Comparison of ENCODE assay signal across 7 cellular contexts in the genomic region with DNA sequence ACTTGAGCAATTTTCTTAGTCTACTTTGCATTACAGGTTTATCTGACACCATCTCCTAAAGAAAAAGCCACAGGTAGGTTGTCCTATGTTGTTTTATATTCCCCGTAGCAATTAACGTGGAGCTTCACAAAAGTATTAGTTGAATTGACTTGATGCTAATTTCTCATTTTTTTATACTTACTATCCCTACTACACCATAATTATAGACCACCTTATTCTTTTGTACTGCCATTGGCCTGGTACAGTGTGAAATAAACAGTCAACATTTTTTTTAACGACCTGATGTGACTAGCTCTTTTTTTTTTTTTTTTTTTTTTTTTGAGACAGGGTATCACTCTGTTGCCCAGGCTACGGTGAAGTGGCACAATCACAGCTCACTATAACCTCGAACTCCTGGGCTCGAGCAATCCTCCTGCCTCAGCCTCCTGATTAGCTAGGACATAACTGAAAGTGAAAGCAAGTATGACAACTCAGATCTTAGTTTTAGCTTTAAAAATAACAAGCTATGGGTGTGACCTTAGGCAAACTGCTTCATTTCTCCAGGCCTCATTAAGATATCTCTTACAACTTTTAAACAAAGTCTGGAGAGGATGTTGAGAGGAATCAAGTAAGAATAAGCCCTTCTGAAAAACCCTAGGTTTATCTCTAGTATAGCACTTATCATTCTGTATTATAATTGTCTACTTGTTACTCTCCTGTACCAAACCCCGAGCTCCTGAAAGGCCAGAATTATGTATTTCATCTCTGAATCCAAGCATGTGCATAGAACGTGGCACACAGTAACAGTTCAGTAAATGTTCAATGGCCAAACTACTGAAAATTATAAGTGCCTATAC. TPM values are rescaled to one million over a fixed set of nuclear protein-coding genes. Genes with fewer than 3 reads are reported as not detected.
DNase-seq lines count a peak whose midpoint lies in the region; ATAC-seq, FAIRE-seq and TF ChIP-seq lines count a peak whose summit lies in the region.

No MANE protein-coding gene starts in this region.

- no peaks in the 10 kb centered on the region for H3K9me3 Mint-ChIP-seq in activated B cell treated with CpG ODN at 0.5 μM for 24 hours

- peaks cover 96% of the 10 kb centered on the region for H3K79me2 ChIP-seq in endothelial cell of umbilical vein (ENCODE audit: control insufficient read depth, insufficient read depth, low read length)

- dilution Hi-C loops in endothelial cell of umbilical vein (cut with MboI; ENCODE audit: extremely low pct_ligation_motif_present, low sequenced_read_pairs), result no loop called here

- TF ChIP-seq CTCF in activated B cell treated with CpG ODN at 0.5 μM for 24 hours (IDR thresholded peaks at IDR 0.05) (no peak), endothelial cell of umbilical vein (IDR thresholded peaks at IDR 0.05; ENCODE audit: extremely low read depth in 1 of 2, insufficient read depth in 1 of 2, low read depth in 1 of 2, low read length in 2 of 2) (no peak), BE2C (IDR thresholded peaks at IDR 0.05; ENCODE audit: low read depth, low read length) (no peak), GM20000 (IDR thresholded peaks at IDR 0.05; ENCODE audit: extremely low read depth, missing control alignments) (no peak)

- FAIRE-seq in endothelial cell of umbilical vein (lab: Jason Lieb, UNC), result no peak

- intact Hi-C loops in activated B cell treated with CpG ODN at 0.5 μM for 24 hours (cut with micrococcal nuclease), result no loop called here
- intact Hi-C loops in endothelial cell of umbilical vein (cut with micrococcal nuclease), result no loop called here

- peaks cover 15% of the 10 kb centered on the region for H4K20me1 ChIP-seq in endothelial cell of umbilical vein (replicated peaks; ENCODE audit: control insufficient read depth, extremely low read depth, insufficient read depth, low read length)

- no peaks in the 10 kb centered on the region for H3K9me3 ChIP-seq in KOPT-K1 (ENCODE audit: insufficient read depth, low read length, poor library complexity, severe bottlenecking)
- H3K9me3 ChIP-seq in endothelial cell of umbilical vein (replicated peaks; ENCODE audit: control insufficient read depth, insufficient read depth, low read length), result no peaks in the 10 kb centered on the region
- no peaks in the 10 kb centered on the region for H3K9me3 ChIP-seq in BE2C

- H3K27ac Mint-ChIP-seq in activated B cell treated with CpG ODN at 0.5 μM for 24 hours, result no peak overlapping the region

- H2AFZ ChIP-seq in endothelial cell of umbilical vein (ENCODE audit: low read depth, low read length), result no peak overlapping the region

- H3K36me3 Mint-ChIP-seq in activated B cell treated with CpG ODN at 0.5 μM for 24 hours (ENCODE audit: low read depth), result no peaks in the 10 kb centered on the region

- DNase-seq in activated B cell treated with CpG ODN at 0.5 μM for 24 hours, result no peak
- peak; percentile 41 for DNase-seq in endothelial cell of umbilical vein (ENCODE audit: low read depth, low spot score)
- DNase-seq in stimulated activated CD4-positive, alpha-beta T cell treated with anti-CD3 and anti-CD28 coated beads, Interleukin-4, amount 100 ng/mL, for 24 hours, result peak; percentile 30
- no peak for DNase-seq in BE2C
- no peak for DNase-seq in GM20000 (ENCODE audit: low spot score)

- no peaks in the 10 kb centered on the region for H3K27me3 Mint-ChIP-seq in activated B cell treated with CpG ODN at 0.5 μM for 24 hours

- POLR2A ChIA-PET in activated B cell treated with CpG ODN at 0.5 μM for 24 hours (lab: Charles Lee), result interaction anchor here (0.7 kb wide), 1 partner anchor 23 kb away, joined by 3 read pairs; no protein-coding TSS in a partner anchor
- POLR2A ChIA-PET in endothelial cell of umbilical vein (lab: Charles Lee), result interaction anchor here (0.5 to 0.7 kb wide), 4 partner anchors 19 to 351 kb away, joined by 3 to 7 read pairs (median 4); a partner anchor contains a TSS

- H3K4me1 ChIP-seq in endothelial cell of umbilical vein (ENCODE audit: control insufficient read depth, extremely low read depth, insufficient read depth, low read length) (peaks cover 45% of the 10 kb centered on the region), BE2C (no peaks in the 10 kb centered on the region)

- H3K27ac ChIP-seq in KOPT-K1 (ENCODE audit: low read depth, low read length, poor library complexity, severe bottlenecking) (peak overlapping the region; percentile 48), endothelial cell of umbilical vein (ENCODE audit: insufficient read depth, low read depth, low read length) (peak overlapping the region; percentile 24)

- peak overlapping the region; percentile 24 for H3K9ac ChIP-seq in endothelial cell of umbilical vein (replicated peaks; ENCODE audit: extremely low read depth, insufficient read depth, low read length)

- no peak for ATAC-seq in activated B cell treated with CpG ODN at 0.5 μM for 24 hours (ENCODE audit: low read depth)
- no peak for ATAC-seq in GM21390 (IDR thresholded peaks at IDR 0.05; ENCODE audit: unreplicated experiment)

- peak overlapping the region; percentile 7 for H3K4me3 Mint-ChIP-seq in activated B cell treated with CpG ODN at 0.5 μM for 24 hours

- H3K27me3 ChIP-seq in endothelial cell of umbilical vein (ENCODE audit: control insufficient read depth in 2 of 2, insufficient read depth in 2 of 2, low read length in 2 of 2) (no peaks in the 10 kb centered on the region), BE2C (no peaks in the 10 kb centered on the region)

- H3K4me3 ChIP-seq in endothelial cell of umbilical vein (replicated peaks in 1 of 3; ENCODE audit: insufficient read depth in 1 of 3, low read depth in 1 of 3, low read length in 3 of 3) (peak overlapping the region in 2 of 3 experiments; percentile 8 to 47), BE2C (ENCODE audit: low read depth, low read length) (no peak overlapping the region)

- no TSS peak for BruUV-seq in endothelial cell of umbilical vein (replicated peaks; lab: Mats Ljungman, UMichigan)

- H3K4me2 ChIP-seq in endothelial cell of umbilical vein (ENCODE audit: insufficient read depth, low read length), result peak overlapping the region; percentile 92

- H3K4me1 Mint-ChIP-seq in activated B cell treated with CpG ODN at 0.5 μM for 24 hours, result peaks cover 50% of the 10 kb centered on the region

- H3K36me3 ChIP-seq in KOPT-K1 (ENCODE audit: insufficient read depth, low read length) (no peaks in the 10 kb centered on the region), endothelial cell of umbilical vein (ENCODE audit: control insufficient read depth in 2 of 2, extremely low read depth in 1 of 2, insufficient read depth in 2 of 2, low read length in 2 of 2) (no peaks in the 10 kb centered on the region), BE2C (no peaks in the 10 kb centered on the region)

- TF ChIP-seq POLR2A in endothelial cell of umbilical vein (IDR thresholded peaks at IDR 0.05; ENCODE audit: low read depth, low read length), result no peak

- CTCF ChIA-PET in activated B cell treated with CpG ODN at 0.5 μM for 24 hours (lab: Charles Lee) (interaction anchor here (0.5 to 4.0 kb wide), 3 partner anchors 8 to 65 kb away, joined by 3 to 23 read pairs (median 3); no protein-coding TSS in a partner anchor), endothelial cell of umbilical vein (lab: Charles Lee) (interaction anchor here (0.6 to 3.7 kb wide), 12 partner anchors 9 to 655 kb away, joined by 3 to 20 read pairs (median 4); no protein-coding TSS in a partner anchor)

- no peaks in the 10 kb centered on the region for H3K9me1 ChIP-seq in endothelial cell of umbilical vein (replicated peaks; ENCODE audit: control insufficient read depth, extremely low read depth, insufficient read depth, low read length)

TF ChIP-seq in endothelial cell of umbilical vein, 7 proteins besides CTCF, POLR2A, EP300 and RAD21:
- TF ChIP-seq, protein P1, sequence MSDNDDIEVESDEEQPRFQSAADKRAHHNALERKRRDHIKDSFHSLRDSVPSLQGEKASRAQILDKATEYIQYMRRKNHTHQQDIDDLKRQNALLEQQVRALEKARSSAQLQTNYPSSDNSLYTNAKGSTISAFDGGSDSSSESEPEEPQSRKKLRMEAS (IDR thresholded peaks at IDR 0.05; ENCODE audit: insufficient read depth, insufficient read length), result no peak
- no peak for TF ChIP-seq EZH2 (IDR thresholded peaks at IDR 0.05; ENCODE audit: borderline replicate concordance, low read depth, low read length, severe bottlenecking)
- no peak for TF ChIP-seq MYC (IDR thresholded peaks at IDR 0.05; ENCODE audit: low read depth, low read length)
- TF ChIP-seq FOS (IDR thresholded peaks at IDR 0.05; ENCODE audit: borderline replicate concordance, insufficient read depth, low read length), result no peak
- no peak for TF ChIP-seq GATA2 (IDR thresholded peaks at IDR 0.05; ENCODE audit: insufficient read depth, insufficient read length, low read depth, low read length)
- no peak for TF ChIP-seq POLR2AphosphoS5 (IDR thresholded peaks at IDR 0.05; ENCODE audit: insufficient read depth, low read depth, low read length)
- no peak for TF ChIP-seq JUN (IDR thresholded peaks at IDR 0.05; ENCODE audit: borderline replicate concordance, insufficient read depth, insufficient read length, low read depth)

RNA-seq across cellular contexts. Expression of a gene that starts 49.5 kb away (rescaled TPM):
- total RNA-seq in activated B cell treated with CpG ODN at 0.5 μM for 24 hours (10.8 and 13.0 TPM in 2 replicates), endothelial cell of umbilical vein (82.4 and 92.3 TPM in 2 replicates)
- polyA plus RNA-seq in endothelial cell of umbilical vein, result 24.0 and 26.3 TPM in 2 replicates
- 27.7 and 27.9 TPM in 2 replicates for polyA plus RNA-seq in endothelial cell of umbilical vein (2011; cell fraction: cytosol; rRNA removed)
- 51.3 and 61.7 TPM in 2 replicates for polyA plus RNA-seq in endothelial cell of umbilical vein (2011; cell fraction: nucleus; rRNA removed)
- 48.4 and 60.7 TPM in 2 replicates for polyA plus RNA-seq in endothelial cell of umbilical vein (2012)
- polyA minus RNA-seq in endothelial cell of umbilical vein, result 84.2 and 92.3 TPM in 2 replicates
- polyA minus RNA-seq in endothelial cell of umbilical vein (2011; cell fraction: cytosol; rRNA and poly(A)+ RNA removed), result 12.7 TPM
- polyA minus RNA-seq in endothelial cell of umbilical vein (2011; cell fraction: nucleus; rRNA and poly(A)+ RNA removed), result 58.7 and 84.7 TPM in 2 replicates
- polyA plus RNA-seq in BE2C (2012; ENCODE audit: insufficient read depth, insufficient read length, low read depth), result 6.3 TPM

Comparison
In these comparisons a context has a peak if more than half of its experiments do, and no peak if none do; other contexts are left out.
1. DNase-seq: peak in endothelial cell of umbilical vein (single experiment) and stimulated activated CD4-positive, alpha-beta T cell treated with anti-CD3 and anti-CD28 coated beads, Interleukin-4, amount 100 ng/mL, for 24 hours (single experiment); none in activated B cell treated with CpG ODN at 0.5 μM for 24 hours (single experiment), BE2C (single experiment) and GM20000 (single experiment).